In genomic region chr3:50557106-50557505, GRCh38 we compare ENCODE assay signal across 2 cellular contexts.
A peak's percentile ranks its signal among the peaks of the same experiment; 100 is the strongest.
TF ChIP-seq lines count a peak whose summit lies in the region.

No MANE protein-coding gene starts in this region.

TF ChIP-seq in HepG2, 621 proteins besides CTCF, POLR2A, EP300 and RAD21 (continues in another document):
- peak; percentile 14; the same call in 1 of the 3 replicates for TF ChIP-seq MXI1 (IDR thresholded peaks at IDR 0.05; ENCODE audit: borderline replicate concordance, low read depth, low read length)
- no peak for TF ChIP-seq USF2 (IDR thresholded peaks at IDR 0.05; ENCODE audit: low read depth, low read length)
- peak; percentile 47; the same call in 1 of the 2 replicates for TF ChIP-seq USF2 (CRISPR knock-in tag; IDR thresholded peaks at IDR 0.05; ENCODE audit: borderline replicate concordance)
- 0 out of 2 replicates have a peak, but pooled peaks have one; percentile 41 for TF ChIP-seq ESRRA (CRISPR knock-in tag; IDR thresholded peaks at IDR 0.05; ENCODE audit: low read depth)
- no peak for TF ChIP-seq RELA (CRISPR knock-in tag; IDR thresholded peaks at IDR 0.05)
- TF ChIP-seq LCORL (IDR thresholded peaks at IDR 0.05) = no peak
- 0 out of 2 replicates have a peak, but pooled peaks have one; percentile 32 for TF ChIP-seq LCORL (CRISPR knock-in tag; IDR thresholded peaks at IDR 0.05)
- no peak for TF ChIP-seq SIX4 (CRISPR knock-in tag; IDR thresholded peaks at IDR 0.05)
- TF ChIP-seq ZFX (CRISPR knock-in tag; IDR thresholded peaks at IDR 0.05; ENCODE audit: low read depth) = peak; percentile 36; the same call in 1 of the 2 replicates
- no peak for TF ChIP-seq ZKSCAN5 (CRISPR knock-in tag; IDR thresholded peaks at IDR 0.05)
- TF ChIP-seq DPF2 (CRISPR knock-in tag; IDR thresholded peaks at IDR 0.05; ENCODE audit: borderline replicate concordance, low read depth) = 0 out of 2 replicates have a peak, but pooled peaks have one; percentile 37
- TF ChIP-seq, protein P1, sequence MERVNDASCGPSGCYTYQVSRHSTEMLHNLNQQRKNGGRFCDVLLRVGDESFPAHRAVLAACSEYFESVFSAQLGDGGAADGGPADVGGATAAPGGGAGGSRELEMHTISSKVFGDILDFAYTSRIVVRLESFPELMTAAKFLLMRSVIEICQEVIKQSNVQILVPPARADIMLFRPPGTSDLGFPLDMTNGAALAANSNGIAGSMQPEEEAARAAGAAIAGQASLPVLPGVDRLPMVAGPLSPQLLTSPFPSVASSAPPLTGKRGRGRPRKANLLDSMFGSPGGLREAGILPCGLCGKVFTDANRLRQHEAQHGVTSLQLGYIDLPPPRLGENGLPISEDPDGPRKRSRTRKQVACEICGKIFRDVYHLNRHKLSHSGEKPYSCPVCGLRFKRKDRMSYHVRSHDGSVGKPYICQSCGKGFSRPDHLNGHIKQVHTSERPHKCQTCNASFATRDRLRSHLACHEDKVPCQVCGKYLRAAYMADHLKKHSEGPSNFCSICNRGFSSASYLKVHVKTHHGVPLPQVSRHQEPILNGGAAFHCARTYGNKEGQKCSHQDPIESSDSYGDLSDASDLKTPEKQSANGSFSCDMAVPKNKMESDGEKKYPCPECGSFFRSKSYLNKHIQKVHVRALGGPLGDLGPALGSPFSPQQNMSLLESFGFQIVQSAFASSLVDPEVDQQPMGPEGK (CRISPR knock-in tag; IDR thresholded peaks at IDR 0.05) = peak; percentile 64
- TF ChIP-seq NFIC (IDR thresholded peaks at IDR 0.05; ENCODE audit: low read length) = no peak
- peak; percentile 19; the same call in 1 of the 2 replicates for TF ChIP-seq SALL1 (CRISPR knock-in tag; IDR thresholded peaks at IDR 0.05)
- peak; percentile 24; the same call in 1 of the 2 replicates for TF ChIP-seq RARA (CRISPR knock-in tag; IDR thresholded peaks at IDR 0.05)
- 0 out of 2 replicates have a peak, but pooled peaks have one; percentile 20 for TF ChIP-seq NR2C2 (CRISPR knock-in tag; IDR thresholded peaks at IDR 0.05; ENCODE audit: borderline replicate concordance)
- TF ChIP-seq PCBP1 (IDR thresholded peaks at IDR 0.05; ENCODE audit: borderline replicate concordance, low read depth, low read length) = no peak
- peak; percentile 49; the same call in 1 of the 2 replicates for TF ChIP-seq PAXIP1 (CRISPR knock-in tag; conservative IDR thresholded peaks at IDR 0.05)
- peak; percentile 80 for TF ChIP-seq HNF4A (CRISPR knock-in tag; IDR thresholded peaks at IDR 0.05)
- 0 out of 2 replicates have a peak, but pooled peaks have one; percentile 35 for TF ChIP-seq ZNF607 (CRISPR knock-in tag; IDR thresholded peaks at IDR 0.05; ENCODE audit: borderline replicate concordance)
- peak; percentile 55; the same call in 1 of the 2 replicates for TF ChIP-seq MTA1 (CRISPR knock-in tag; IDR thresholded peaks at IDR 0.05; ENCODE audit: borderline replicate concordance)
- TF ChIP-seq MYC (CRISPR knock-in tag; IDR thresholded peaks at IDR 0.05; ENCODE audit: borderline replicate concordance) = peak; percentile 20; the same call in 1 of the 2 replicates

TF ChIP-seq in WTC11, 78 proteins besides CTCF, POLR2A, EP300 and RAD21:
- no peak for TF ChIP-seq USF2 (CRISPR knock-in tag; IDR thresholded peaks at IDR 0.05)
- TF ChIP-seq, protein P2, sequence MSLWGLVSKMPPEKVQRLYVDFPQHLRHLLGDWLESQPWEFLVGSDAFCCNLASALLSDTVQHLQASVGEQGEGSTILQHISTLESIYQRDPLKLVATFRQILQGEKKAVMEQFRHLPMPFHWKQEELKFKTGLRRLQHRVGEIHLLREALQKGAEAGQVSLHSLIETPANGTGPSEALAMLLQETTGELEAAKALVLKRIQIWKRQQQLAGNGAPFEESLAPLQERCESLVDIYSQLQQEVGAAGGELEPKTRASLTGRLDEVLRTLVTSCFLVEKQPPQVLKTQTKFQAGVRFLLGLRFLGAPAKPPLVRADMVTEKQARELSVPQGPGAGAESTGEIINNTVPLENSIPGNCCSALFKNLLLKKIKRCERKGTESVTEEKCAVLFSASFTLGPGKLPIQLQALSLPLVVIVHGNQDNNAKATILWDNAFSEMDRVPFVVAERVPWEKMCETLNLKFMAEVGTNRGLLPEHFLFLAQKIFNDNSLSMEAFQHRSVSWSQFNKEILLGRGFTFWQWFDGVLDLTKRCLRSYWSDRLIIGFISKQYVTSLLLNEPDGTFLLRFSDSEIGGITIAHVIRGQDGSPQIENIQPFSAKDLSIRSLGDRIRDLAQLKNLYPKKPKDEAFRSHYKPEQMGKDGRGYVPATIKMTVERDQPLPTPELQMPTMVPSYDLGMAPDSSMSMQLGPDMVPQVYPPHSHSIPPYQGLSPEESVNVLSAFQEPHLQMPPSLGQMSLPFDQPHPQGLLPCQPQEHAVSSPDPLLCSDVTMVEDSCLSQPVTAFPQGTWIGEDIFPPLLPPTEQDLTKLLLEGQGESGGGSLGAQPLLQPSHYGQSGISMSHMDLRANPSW (CRISPR knock-in tag; conservative IDR thresholded peaks at IDR 0.05; ENCODE audit: low read depth) = no peak
- no peak for TF ChIP-seq TCF7 (CRISPR knock-in tag; IDR thresholded peaks at IDR 0.05; ENCODE audit: low read depth)
- peak; percentile 21; the same call in 1 of the 2 replicates for TF ChIP-seq GABPB1 (CRISPR knock-in tag; IDR thresholded peaks at IDR 0.05)
- no peak for TF ChIP-seq ETV6 (CRISPR knock-in tag; IDR thresholded peaks at IDR 0.05)
- TF ChIP-seq GTF2I (CRISPR knock-in tag; conservative IDR thresholded peaks at IDR 0.05) = no peak
- TF ChIP-seq, protein P3, sequence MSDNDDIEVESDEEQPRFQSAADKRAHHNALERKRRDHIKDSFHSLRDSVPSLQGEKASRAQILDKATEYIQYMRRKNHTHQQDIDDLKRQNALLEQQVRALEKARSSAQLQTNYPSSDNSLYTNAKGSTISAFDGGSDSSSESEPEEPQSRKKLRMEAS (CRISPR knock-in tag; IDR thresholded peaks at IDR 0.05) = no peak
- TF ChIP-seq ZNF263 (CRISPR knock-in tag; IDR thresholded peaks at IDR 0.05; ENCODE audit: low read depth) = no peak
- no peak for TF ChIP-seq SMAD4 (CRISPR knock-in tag; IDR thresholded peaks at IDR 0.05)
